ENCODE assay signal across 1 cellular context in genomic region chr2:71064110-71064611, GRCh38.
TF ChIP-seq lines count a peak whose summit lies in the region.

No MANE protein-coding gene starts in this region.

TF ChIP-seq in GM12878, 131 proteins besides CTCF, POLR2A, EP300 and RAD21 (continued from another document and continues in another):
- no peak for TF ChIP-seq SKIL (IDR thresholded peaks at IDR 0.05; ENCODE audit: low read depth, poor library complexity, severe bottlenecking)
- TF ChIP-seq NRF1 (conservative IDR thresholded peaks at IDR 0.05; ENCODE audit: low read depth, low read length), result no peak
- peak; percentile 50; the same call in 1 of the 2 replicates for TF ChIP-seq TAF1 (IDR thresholded peaks at IDR 0.05; ENCODE audit: borderline replicate concordance, low read depth, low read length)
- no peak for TF ChIP-seq SRF (IDR thresholded peaks at IDR 0.05; ENCODE audit: low read depth in 2 of 2, low read length in 2 of 2)
- TF ChIP-seq CREM (IDR thresholded peaks at IDR 0.05; ENCODE audit: low read depth), result peak; percentile 33; the same call in 1 of the 2 replicates
- TF ChIP-seq KLF5 (IDR thresholded peaks at IDR 0.05; ENCODE audit: partially characterized antibody), result no peak
- no peak; the same call in 1 of the 2 replicates for TF ChIP-seq DPF2 (IDR thresholded peaks at IDR 0.05)
- peak; percentile 38; the same call in 1 of the 2 replicates for TF ChIP-seq POLR2AphosphoS2 (IDR thresholded peaks at IDR 0.05; ENCODE audit: low read depth, low read length)
- TF ChIP-seq EZH2 (IDR thresholded peaks at IDR 0.05; ENCODE audit: borderline replicate concordance, control insufficient read depth, low read depth, low read length), result no peak
- TF ChIP-seq CHD4 (IDR thresholded peaks at IDR 0.05), result no peak
- no peak for TF ChIP-seq STAT3 (IDR thresholded peaks at IDR 0.05; ENCODE audit: low read depth, low read length)
- no peak for TF ChIP-seq SMC3 (IDR thresholded peaks at IDR 0.05; ENCODE audit: borderline replicate concordance, low read length)
- 0 out of 2 replicates have a peak, but pooled peaks have one; percentile 42 for TF ChIP-seq IRF4 (IDR thresholded peaks at IDR 0.05; ENCODE audit: low read depth, low read length)
- TF ChIP-seq ZBTB11 (CRISPR knock-in tag; IDR thresholded peaks at IDR 0.05), result no peak
- peak in 1 of 2 experiments; percentile 58; a peak in 1 of 3 replicates for TF ChIP-seq EGR1 (IDR thresholded peaks at IDR 0.05; ENCODE audit: borderline replicate concordance in 1 of 2, low read depth in 2 of 2, low read length in 2 of 2)
- no peak for TF ChIP-seq ZZZ3 (IDR thresholded peaks at IDR 0.05; ENCODE audit: control insufficient read depth, insufficient read length, low read depth)
- TF ChIP-seq, protein P1, sequence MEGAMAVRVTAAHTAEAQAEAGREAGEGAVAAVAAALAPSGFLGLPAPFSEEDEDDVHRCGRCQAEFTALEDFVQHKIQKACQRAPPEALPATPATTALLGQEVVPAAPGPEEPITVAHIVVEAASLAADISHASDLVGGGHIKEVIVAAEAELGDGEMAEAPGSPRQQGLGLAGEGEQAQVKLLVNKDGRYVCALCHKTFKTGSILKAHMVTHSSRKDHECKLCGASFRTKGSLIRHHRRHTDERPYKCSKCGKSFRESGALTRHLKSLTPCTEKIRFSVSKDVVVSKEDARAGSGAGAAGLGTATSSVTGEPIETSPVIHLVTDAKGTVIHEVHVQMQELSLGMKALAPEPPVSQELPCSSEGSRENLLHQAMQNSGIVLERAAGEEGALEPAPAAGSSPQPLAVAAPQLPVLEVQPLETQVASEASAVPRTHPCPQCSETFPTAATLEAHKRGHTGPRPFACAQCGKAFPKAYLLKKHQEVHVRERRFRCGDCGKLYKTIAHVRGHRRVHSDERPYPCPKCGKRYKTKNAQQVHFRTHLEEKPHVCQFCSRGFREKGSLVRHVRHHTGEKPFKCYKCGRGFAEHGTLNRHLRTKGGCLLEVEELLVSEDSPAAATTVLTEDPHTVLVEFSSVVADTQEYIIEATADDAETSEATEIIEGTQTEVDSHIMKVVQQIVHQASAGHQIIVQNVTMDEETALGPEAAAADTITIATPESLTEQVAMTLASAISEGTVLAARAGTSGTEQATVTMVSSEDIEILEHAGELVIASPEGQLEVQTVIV (IDR thresholded peaks at IDR 0.05; ENCODE audit: borderline replicate concordance, partially characterized antibody), result no peak
- no peak for TF ChIP-seq ZBTB40 (IDR thresholded peaks at IDR 0.05; ENCODE audit: borderline replicate concordance)
- TF ChIP-seq SPI1 (IDR thresholded peaks at IDR 0.05; ENCODE audit: borderline replicate concordance, insufficient read depth, low read depth, low read length), result 0 out of 2 replicates have a peak, but pooled peaks have one; percentile 45
- TF ChIP-seq ZBTB33 (IDR thresholded peaks at IDR 0.05), result no peak
- no peak for TF ChIP-seq ESRRA (IDR thresholded peaks at IDR 0.05; ENCODE audit: low read length)
- TF ChIP-seq, protein P2, sequence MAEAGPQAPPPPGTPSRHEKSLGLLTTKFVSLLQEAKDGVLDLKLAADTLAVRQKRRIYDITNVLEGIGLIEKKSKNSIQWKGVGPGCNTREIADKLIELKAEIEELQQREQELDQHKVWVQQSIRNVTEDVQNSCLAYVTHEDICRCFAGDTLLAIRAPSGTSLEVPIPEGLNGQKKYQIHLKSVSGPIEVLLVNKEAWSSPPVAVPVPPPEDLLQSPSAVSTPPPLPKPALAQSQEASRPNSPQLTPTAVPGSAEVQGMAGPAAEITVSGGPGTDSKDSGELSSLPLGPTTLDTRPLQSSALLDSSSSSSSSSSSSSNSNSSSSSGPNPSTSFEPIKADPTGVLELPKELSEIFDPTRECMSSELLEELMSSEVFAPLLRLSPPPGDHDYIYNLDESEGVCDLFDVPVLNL (IDR thresholded peaks at IDR 0.05; ENCODE audit: low read depth, low read length), result no peak
- no peak for TF ChIP-seq GATAD2B (conservative IDR thresholded peaks at IDR 0.05; ENCODE audit: low read depth)
- TF ChIP-seq USF1 (IDR thresholded peaks at IDR 0.05; ENCODE audit: borderline replicate concordance, extremely low read length, insufficient read depth, low read depth, low read length), result no peak
- TF ChIP-seq RFX5 (IDR thresholded peaks at IDR 0.05; ENCODE audit: low read depth, low read length), result no peak
- TF ChIP-seq IKZF1 (conservative IDR thresholded peaks at IDR 0.05), result no peak
- no peak for TF ChIP-seq IKZF2 (IDR thresholded peaks at IDR 0.05)
- no peak for TF ChIP-seq MYC (IDR thresholded peaks at IDR 0.05; ENCODE audit: insufficient read depth, insufficient read length, insufficient replicate concordance, low read length, severe bottlenecking)
- no peak for TF ChIP-seq PRDM15 (CRISPR knock-in tag; IDR thresholded peaks at IDR 0.05)
- no peak for TF ChIP-seq BHLHE40 (IDR thresholded peaks at IDR 0.05; ENCODE audit: borderline replicate concordance in 1 of 2, low read depth in 2 of 2, low read length in 1 of 2)
- TF ChIP-seq MAX (IDR thresholded peaks at IDR 0.05; ENCODE audit: low read depth, low read length), result peak; percentile 20; the same call in 1 of the 2 replicates
- TF ChIP-seq TCF12 (IDR thresholded peaks at IDR 0.05; ENCODE audit: low read depth, low read length), result no peak
- TF ChIP-seq HDGF (IDR thresholded peaks at IDR 0.05), result no peak
- TF ChIP-seq MTA3 (IDR thresholded peaks at IDR 0.05; ENCODE audit: borderline replicate concordance, low read length), result no peak
- TF ChIP-seq PBX3 (IDR thresholded peaks at IDR 0.05; ENCODE audit: insufficient replicate concordance, low read depth, low read length), result no peak
- 0 out of 2 replicates have a peak, but pooled peaks have one; percentile 10 for TF ChIP-seq RAD51 (IDR thresholded peaks at IDR 0.05)
